8 cellular contexts compared by ENCODE assay signal in genomic region chr6:17885079-17885478, GRCh38.
A peak's percentile ranks its signal among the peaks of the same experiment; 100 is the strongest.
DNase-seq lines count a peak whose midpoint lies in the region; ATAC-seq and TF ChIP-seq lines count a peak whose summit lies in the region.

No MANE protein-coding gene starts in this region.

- H3K27ac ChIP-seq in ascending aorta (peak overlapping the region; percentile 12 to 23), upper lobe of left lung (peak overlapping the region in 3 of 4 donors; percentile 43 to 68 (median 57))

- ATAC-seq in HG03135 (IDR thresholded peaks at IDR 0.05; ENCODE audit: unreplicated experiment) (peak; percentile 53), upper lobe of left lung (ENCODE audit: low FRiP score in 2 of 2) (peak in 1 of 2 donors; percentile 67)

- no peak overlapping the region for H3K4me3 ChIP-seq in ascending aorta
- no peak overlapping the region for H3K4me3 ChIP-seq in upper lobe of left lung

- peak; percentile 11 for DNase-seq in stimulated activated CD4-positive, alpha-beta T cell treated with anti-CD3 and anti-CD28 coated beads, Interleukin-15, amount 100 ng/mL, for 24 hours
- no peak for DNase-seq in stimulated activated CD4-positive, alpha-beta T cell treated with anti-CD3 and anti-CD28 coated beads, Interleukin-4, amount 100 ng/mL, for 24 hours
- no peak for DNase-seq in ascending aorta (ENCODE audit: low spot score in 2 of 2)
- no peak for DNase-seq in upper lobe of left lung
- DNase-seq in NCI-H1105 treated with DMSO at 0.1 percent for 48 hours (lab: John Stamatoyannopoulos, UW), result no peak
- no peak for DNase-seq in Calu3
- DNase-seq in hepatic stellate cell (ENCODE audit: low spot score), result no peak

- H3K36me3 ChIP-seq in ascending aorta (no peaks in the 10 kb centered on the region), upper lobe of left lung (no peaks in the 10 kb centered on the region)

- H3K27ac Mint-ChIP-seq in Calu3 (ENCODE audit: unreplicated experiment), result no peak overlapping the region

- H3K9me3 ChIP-seq in ascending aorta (no peaks in the 10 kb centered on the region), upper lobe of left lung (no peaks in the 10 kb centered on the region)

- CTCF ChIA-PET in Calu3 (lab: Charles Lee), result no interaction called here

- no peaks in the 10 kb centered on the region for H3K27me3 Mint-ChIP-seq in Calu3 (ENCODE audit: unreplicated experiment)

- H3K27me3 ChIP-seq in ascending aorta (no peaks in the 10 kb centered on the region), upper lobe of left lung (no peaks in the 10 kb centered on the region)

- H3K9me3 Mint-ChIP-seq in Calu3 (ENCODE audit: low read depth, unreplicated experiment), result no peaks in the 10 kb centered on the region

- intact Hi-C loops in ascending aorta (cut with DNase I) (no loop called here), Calu3 (cut with micrococcal nuclease; ENCODE audit: unreplicated experiment) (no loop called here)

- H3K4me1 ChIP-seq in ascending aorta (peaks cover 4 to 16% of the 10 kb centered on the region in 2 donors), upper lobe of left lung (peaks cover 23 to 41% (median 30%) of the 10 kb centered on the region in 4 donors)

- no peak overlapping the region for H3K4me3 Mint-ChIP-seq in Calu3 (ENCODE audit: low read depth, unreplicated experiment)

- no peak for TF ChIP-seq EP300 in upper lobe of left lung (IDR thresholded peaks at IDR 0.05)

- WGBS in upper lobe of left lung, 2 donors, result 44 to 45% methylated on average over 1 of the region's 1 CpG

- no peaks in the 10 kb centered on the region for H3K4me1 Mint-ChIP-seq in Calu3 (ENCODE audit: low read depth, unreplicated experiment)

- TF ChIP-seq CTCF in ascending aorta (IDR thresholded peaks at IDR 0.05), result no peak
- no peak for TF ChIP-seq CTCF in upper lobe of left lung (IDR thresholded peaks at IDR 0.05)
- no peak for TF ChIP-seq CTCF in Calu3 (IDR thresholded peaks at IDR 0.05; ENCODE audit: unreplicated experiment)

- no peaks in the 10 kb centered on the region for H3K36me3 Mint-ChIP-seq in Calu3 (ENCODE audit: insufficient read depth, unreplicated experiment)

- TF ChIP-seq POLR2A in upper lobe of left lung (IDR thresholded peaks at IDR 0.05), result no peak

- no TSS peak for BruUV-seq in Calu3 (replicated peaks; lab: Mats Ljungman, UMichigan)
